ENCODE assay signal across 9 cellular contexts in the genomic region with DNA sequence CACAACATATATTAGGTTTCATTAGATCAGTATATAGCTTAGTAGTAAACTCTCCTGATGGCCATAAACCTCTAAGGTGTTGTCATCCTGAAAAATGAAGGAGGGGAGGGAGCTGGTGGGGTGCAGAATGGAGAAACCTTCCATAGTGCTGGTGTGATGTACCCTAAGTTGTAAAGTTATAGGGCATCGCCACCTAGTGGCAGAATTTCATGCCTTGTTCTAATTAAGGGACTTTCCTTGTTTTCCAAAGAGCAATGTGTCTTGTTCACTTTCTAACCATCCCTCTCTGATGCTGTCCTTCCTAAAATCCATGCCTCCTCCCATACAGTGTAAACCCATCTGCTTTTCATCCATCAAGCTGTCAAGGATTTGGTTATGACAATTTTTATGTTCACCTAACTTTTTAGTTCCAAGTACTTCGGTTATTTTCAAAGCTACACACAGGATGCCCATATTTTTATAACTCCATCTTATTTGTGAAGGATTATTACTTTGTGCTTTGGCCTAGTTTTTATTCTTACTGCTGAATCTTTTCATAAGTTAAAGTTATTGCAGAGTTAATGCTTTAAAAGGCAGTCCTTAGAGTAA. TPM values are rescaled to one million over a fixed set of nuclear protein-coding genes. Genes with fewer than 3 reads are reported as not detected.
DNase-seq lines count a peak whose midpoint lies in the region; ATAC-seq, FAIRE-seq and TF ChIP-seq lines count a peak whose summit lies in the region.
"Had no signal": no experiment of that assay in that cellular context is flagged by ENCODE, and none has a peak within 500 bp of the region (broad histone marks: within the 10 kb centered on the region; RNA-seq: fewer than 3 reads in every experiment).

No MANE protein-coding gene starts in this region.

- H2AFZ ChIP-seq in endothelial cell of umbilical vein (ENCODE audit: low read depth, low read length): no peak overlapping the region

- peak overlapping the region; percentile 28 for H3K27ac Mint-ChIP-seq in activated CD8-positive, alpha-beta T cell treated with anti-CD3 and anti-CD28 coated beads for 36 hours
- H3K27ac Mint-ChIP-seq in nephron progenitor cell: no peak overlapping the region
- H3K27ac Mint-ChIP-seq: T-helper 1 cell treated with Interleukin-12 subunit alpha and Interleukin-12 subunit beta and Interleukin-4 antibody, amounts not matched to agents 30 μg/mL and 1 μg/mL, for 36 hours had no signal

- intact Hi-C loops in activated CD8-positive, alpha-beta T cell treated with anti-CD3 and anti-CD28 coated beads for 36 hours (cut with micrococcal nuclease): no loop called here
- intact Hi-C loops in endothelial cell of umbilical vein (cut with micrococcal nuclease): no loop called here

- TF ChIP-seq EP300 in upper lobe of left lung (IDR thresholded peaks at IDR 0.05): no peak

- POLR2A ChIA-PET in activated CD8-positive, alpha-beta T cell treated with anti-CD3 and anti-CD28 coated beads for 36 hours (lab: Charles Lee): interaction anchor here (1.0 kb wide), 1 partner anchor 11 kb away, joined by 3 read pairs; no protein-coding TSS in a partner anchor
- POLR2A ChIA-PET in endothelial cell of umbilical vein (lab: Charles Lee): no interaction called here

- no TSS peak for BruUV-seq in endothelial cell of umbilical vein (replicated peaks; lab: Mats Ljungman, UMichigan)

- H3K4me3 ChIP-seq in endothelial cell of umbilical vein (replicated peaks in 1 of 3; ENCODE audit: insufficient read depth in 1 of 3, low read depth in 1 of 3, low read length in 3 of 3) (no peak overlapping the region), upper lobe of left lung (no peak overlapping the region)

- in situ Hi-C loops in Caki2 (cut with HindIII; ENCODE audit: low pct_unique_long_range_greater_than_20kb, low sequenced_read_pairs): no loop called here

- no peak overlapping the region for H3K9ac ChIP-seq in endothelial cell of umbilical vein (replicated peaks; ENCODE audit: extremely low read depth, insufficient read depth, low read length)

- H3K4me1 ChIP-seq in endothelial cell of umbilical vein (ENCODE audit: control insufficient read depth, extremely low read depth, insufficient read depth, low read length) (peaks cover 4% of the 10 kb centered on the region), upper lobe of left lung (peaks cover 0 to 9% (median 0%) of the 10 kb centered on the region in 4 donors)

- H3K27me3 Mint-ChIP-seq in activated CD8-positive, alpha-beta T cell treated with anti-CD3 and anti-CD28 coated beads for 36 hours: no peaks in the 10 kb centered on the region
- no peaks in the 10 kb centered on the region for H3K27me3 Mint-ChIP-seq in nephron progenitor cell (ENCODE audit: low read depth, poor library complexity)

- ATAC-seq in GM21390 (IDR thresholded peaks at IDR 0.05; ENCODE audit: unreplicated experiment): peak; percentile 36
- ATAC-seq in activated CD8-positive, alpha-beta T cell treated with anti-CD3 and anti-CD28 coated beads for 36 hours: peak; percentile 34
- peak; percentile 55 to 62 for ATAC-seq in upper lobe of left lung (ENCODE audit: low FRiP score in 2 of 2)

- no peaks in the 10 kb centered on the region for H4K20me1 ChIP-seq in endothelial cell of umbilical vein (replicated peaks; ENCODE audit: control insufficient read depth, extremely low read depth, insufficient read depth, low read length)

- DNase-seq in Caki2 (ENCODE audit: low read depth) (peak; percentile 20), NCI-H226 (peak; percentile 20), endothelial cell of umbilical vein (ENCODE audit: low read depth, low spot score) (peak; percentile 51), nephron progenitor cell (peak; percentile 39), upper lobe of left lung (peak in 1 of 2 donors; percentile 57), foreskin melanocyte (no peak)
- DNase-seq in activated CD8-positive, alpha-beta T cell treated with anti-CD3 and anti-CD28 coated beads for 36 hours: peak; percentile 80

- no peak overlapping the region for H3K4me2 ChIP-seq in endothelial cell of umbilical vein (ENCODE audit: insufficient read depth, low read length)

- TF ChIP-seq POLR2A in endothelial cell of umbilical vein (IDR thresholded peaks at IDR 0.05; ENCODE audit: low read depth, low read length) (no peak), upper lobe of left lung (IDR thresholded peaks at IDR 0.05) (no peak)

- dilution Hi-C loops in endothelial cell of umbilical vein (cut with MboI; ENCODE audit: extremely low pct_ligation_motif_present, low sequenced_read_pairs): no loop called here

- H3K27ac ChIP-seq in endothelial cell of umbilical vein (ENCODE audit: insufficient read depth, low read depth, low read length) (no peak overlapping the region), upper lobe of left lung (no peak overlapping the region)

- WGBS in upper lobe of left lung, 2 donors: 46 to 63% methylated on average over 2 of the region's 2 CpGs

- H3K79me2 ChIP-seq in endothelial cell of umbilical vein (ENCODE audit: control insufficient read depth, insufficient read depth, low read length): peaks cover 43% of the 10 kb centered on the region

- no peak overlapping the region for H3K4me3 Mint-ChIP-seq in activated CD8-positive, alpha-beta T cell treated with anti-CD3 and anti-CD28 coated beads for 36 hours
- H3K4me3 Mint-ChIP-seq in nephron progenitor cell: no peak overlapping the region
- H3K4me3 Mint-ChIP-seq: T-helper 1 cell treated with Interleukin-12 subunit alpha and Interleukin-12 subunit beta and Interleukin-4 antibody, amounts not matched to agents 30 μg/mL and 1 μg/mL, for 36 hours had no signal

- peak; percentile 78 for FAIRE-seq in endothelial cell of umbilical vein (lab: Jason Lieb, UNC)

- H3K36me3 Mint-ChIP-seq in activated CD8-positive, alpha-beta T cell treated with anti-CD3 and anti-CD28 coated beads for 36 hours (ENCODE audit: low read depth): peaks cover 18% of the 10 kb centered on the region
- H3K36me3 Mint-ChIP-seq in nephron progenitor cell (ENCODE audit: low read depth): peaks cover 23% of the 10 kb centered on the region

- H3K9me3 Mint-ChIP-seq in activated CD8-positive, alpha-beta T cell treated with anti-CD3 and anti-CD28 coated beads for 36 hours: no peaks in the 10 kb centered on the region
- H3K9me3 Mint-ChIP-seq in nephron progenitor cell: peaks cover 8% of the 10 kb centered on the region
- H3K9me3 Mint-ChIP-seq: T-helper 1 cell treated with Interleukin-12 subunit alpha and Interleukin-12 subunit beta and Interleukin-4 antibody, amounts not matched to agents 30 μg/mL and 1 μg/mL, for 36 hours had no signal

- peaks cover 27% of the 10 kb centered on the region for H3K4me1 Mint-ChIP-seq in activated CD8-positive, alpha-beta T cell treated with anti-CD3 and anti-CD28 coated beads for 36 hours (ENCODE audit: low read depth)
- H3K4me1 Mint-ChIP-seq in nephron progenitor cell: peaks cover 12% of the 10 kb centered on the region

- no peaks in the 10 kb centered on the region for H3K9me3 ChIP-seq in endothelial cell of umbilical vein (replicated peaks; ENCODE audit: control insufficient read depth, insufficient read depth, low read length)
- H3K9me3 ChIP-seq in upper lobe of left lung: no peaks in the 10 kb centered on the region

- H3K36me3 ChIP-seq in endothelial cell of umbilical vein (ENCODE audit: control insufficient read depth in 2 of 2, extremely low read depth in 1 of 2, insufficient read depth in 2 of 2, low read length in 2 of 2) (peaks cover 0 to 3% of the 10 kb centered on the region in 2 experiments), upper lobe of left lung (no peaks in the 10 kb centered on the region)

- no peaks in the 10 kb centered on the region for H3K9me1 ChIP-seq in endothelial cell of umbilical vein (replicated peaks; ENCODE audit: control insufficient read depth, extremely low read depth, insufficient read depth, low read length)

- peak; percentile 49 for TF ChIP-seq CTCF in activated CD8-positive, alpha-beta T cell treated with anti-CD3 and anti-CD28 coated beads for 36 hours (IDR thresholded peaks at IDR 0.05)
- peak; percentile 39 to 43 for TF ChIP-seq CTCF in endothelial cell of umbilical vein (IDR thresholded peaks at IDR 0.05; ENCODE audit: extremely low read depth in 1 of 2, insufficient read depth in 1 of 2, low read depth in 1 of 2, low read length in 2 of 2)
- TF ChIP-seq CTCF in nephron progenitor cell (IDR thresholded peaks at IDR 0.05): peak; percentile 58
- peak; percentile 32 to 75 (median 46) for TF ChIP-seq CTCF in upper lobe of left lung (IDR thresholded peaks at IDR 0.05)

- CTCF ChIA-PET in activated CD8-positive, alpha-beta T cell treated with anti-CD3 and anti-CD28 coated beads for 36 hours (lab: Charles Lee): interaction anchor here (0.8 to 2.1 kb wide), 6 partner anchors 8 to 453 kb away, joined by 3 to 11 read pairs (median 4); no protein-coding TSS in a partner anchor
- CTCF ChIA-PET in endothelial cell of umbilical vein (lab: Charles Lee): interaction anchor here (0.5 to 2.5 kb wide), 4 partner anchors 11 to 1598 kb away, joined by 3 to 20 read pairs (median 3); no protein-coding TSS in a partner anchor

- no peaks in the 10 kb centered on the region for H3K27me3 ChIP-seq in endothelial cell of umbilical vein (ENCODE audit: control insufficient read depth in 2 of 2, insufficient read depth in 2 of 2, low read length in 2 of 2)
- no peaks in the 10 kb centered on the region for H3K27me3 ChIP-seq in upper lobe of left lung

TF ChIP-seq in endothelial cell of umbilical vein, 7 proteins besides CTCF, POLR2A, EP300 and RAD21 (continues in another document):
- no peak for TF ChIP-seq EZH2 (IDR thresholded peaks at IDR 0.05; ENCODE audit: borderline replicate concordance, low read depth, low read length, severe bottlenecking)
- no peak for TF ChIP-seq GATA2 (IDR thresholded peaks at IDR 0.05; ENCODE audit: insufficient read depth, insufficient read length, low read depth, low read length)
- TF ChIP-seq POLR2AphosphoS5 (IDR thresholded peaks at IDR 0.05; ENCODE audit: insufficient read depth, low read depth, low read length): no peak
- no peak for TF ChIP-seq JUN (IDR thresholded peaks at IDR 0.05; ENCODE audit: borderline replicate concordance, insufficient read depth, insufficient read length, low read depth)

RNA-seq across cellular contexts. Expression of gene NBDY, which starts 4.5 kb away (rescaled TPM):
- 17.7 and 22.4 TPM in 2 replicates for total RNA-seq in Caki2 (2014; rRNA removed; shearing (Covaris generic); ENCODE audit: low replicate concordance)
- total RNA-seq in activated CD8-positive, alpha-beta T cell treated with anti-CD3 and anti-CD28 coated beads for 36 hours: 10 to 100 TPM; 31.6 to 36.8 TPM
- total RNA-seq in endothelial cell of umbilical vein: 57.3 and 62.2 TPM in 2 replicates
- polyA plus RNA-seq in endothelial cell of umbilical vein: 33.0 and 41.3 TPM in 2 replicates
- polyA plus RNA-seq in endothelial cell of umbilical vein (2011; cell fraction: cytosol; rRNA removed): 59.9 and 62.8 TPM in 2 replicates
- polyA plus RNA-seq in endothelial cell of umbilical vein (2011; cell fraction: nucleus; rRNA removed): 17.4 and 27.1 TPM in 2 replicates
- polyA plus RNA-seq in endothelial cell of umbilical vein (2012): 65.5 and 71.1 TPM in 2 replicates
- 18.6 and 19.8 TPM in 2 replicates for polyA minus RNA-seq in endothelial cell of umbilical vein
- 40.1 TPM for polyA minus RNA-seq in endothelial cell of umbilical vein (2011; cell fraction: cytosol; rRNA and poly(A)+ RNA removed)
- 27.8 and 32.2 TPM in 2 replicates for polyA minus RNA-seq in endothelial cell of umbilical vein (2011; cell fraction: nucleus; rRNA and poly(A)+ RNA removed)
- 10 to 100 TPM in 5 of 6 donors, 1 to 10 TPM in 1; 9.4 to 34.2 (median 14.4) TPM for total RNA-seq in upper lobe of left lung
